Comparison of ENCODE assay signal across 11 cellular contexts in the genomic region with DNA sequence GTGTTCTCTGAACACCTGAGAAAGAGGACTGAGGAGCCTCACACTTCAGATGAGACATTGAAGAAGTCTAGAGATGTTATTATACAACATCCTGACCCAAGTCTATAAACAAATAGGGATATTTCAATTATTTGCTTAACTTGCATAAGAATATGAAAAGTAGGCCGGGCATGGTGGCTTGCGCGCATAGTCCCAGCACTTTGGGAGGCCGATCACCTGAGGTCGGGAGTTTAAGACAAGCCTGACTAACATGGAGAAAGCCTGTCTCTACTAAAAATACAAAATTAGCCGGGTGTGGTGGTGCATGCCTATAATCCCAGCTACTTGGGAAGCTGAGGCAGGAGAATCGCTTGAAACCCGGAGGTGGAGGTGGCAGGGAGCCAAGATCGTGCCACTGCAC. TPM values are rescaled to one million over a fixed set of nuclear protein-coding genes. Genes with fewer than 3 reads are reported as not detected.
"Had no signal": no experiment of that assay in that cellular context is flagged by ENCODE, and none has a peak within 500 bp of the region (broad histone marks: within the 10 kb centered on the region; RNA-seq: fewer than 3 reads in every experiment).

No MANE protein-coding gene starts in this region.

RNA-seq across cellular contexts. Expression of a gene that starts 25.8 kb away (rescaled TPM):
- total RNA-seq: activated CD4-positive, alpha-beta memory T cell treated with anti-CD3 and anti-CD28 coated beads for 36 hours; activated CD4-positive, alpha-beta memory T cell treated with anti-CD3 and anti-CD28 coated beads, Interleukin-2, amount 10 ng/mL, durations not matched to agents 7 days and 5 days; activated CD4-positive, alpha-beta T cell treated with anti-CD3 and anti-CD28 coated beads, Interleukin-2, amount 10 ng/mL, durations not matched to agents 24 days and 14 days; activated CD4-positive, alpha-beta T cell treated with anti-CD3 and anti-CD28 coated beads, Interleukin-2, amount 10 ng/mL, durations not matched to agents 7 days and 5 days; activated CD8-positive, alpha-beta memory T cell treated with anti-CD3 and anti-CD28 coated beads for 36 hours; activated CD8-positive, alpha-beta memory T cell treated with anti-CD3 and anti-CD28 coated beads, Interleukin-2, amount 10 ng/mL, durations not matched to agents 7 days and 5 days; activated CD8-positive, alpha-beta T cell treated with anti-CD3 and anti-CD28 coated beads for 36 hours; activated CD8-positive, alpha-beta T cell treated with anti-CD3 and anti-CD28 coated beads, Interleukin-2, amount 10 ng/mL, durations not matched to agents 7 days and 5 days; T-helper 1 cell treated with Interleukin-12 subunit alpha and Interleukin-12 subunit beta and Interleukin-4 antibody, amounts not matched to agents 30 ng/mL and 1 ng/mL, for 36 hours; T-helper 17 cell; T-helper 2 cell treated with Interferon-gamma antibody and Interleukin-4, amounts not matched to agents 100 ng/mL and 5 ng/mL, for 36 hours had no signal
